18 cellular contexts compared by ENCODE assay signal in genomic region chr11:112996924-112997323, GRCh38. TPM values are rescaled to one million over a fixed set of nuclear protein-coding genes. Genes with fewer than 3 reads are reported as not detected.
A peak's percentile ranks its signal among the peaks of the same experiment; 100 is the strongest.
DNase-seq lines count a peak whose midpoint lies in the region; ATAC-seq and TF ChIP-seq lines count a peak whose summit lies in the region.
"Had no signal": no experiment of that assay in that cellular context is flagged by ENCODE, and none has a peak within 500 bp of the region (broad histone marks: within the 10 kb centered on the region; RNA-seq: fewer than 3 reads in every experiment).

No MANE protein-coding gene starts in this region.

- H3K27ac ChIP-seq in HEK293 (ENCODE audit: extremely low read depth, low read depth, low read length) = no peak overlapping the region
- no peak overlapping the region for H3K27ac ChIP-seq in SJCRH30
- H3K27ac ChIP-seq: KMS-11 had no signal

- TF ChIP-seq CTCF in HEK293 (tag by site-specific recombination; IDR thresholded peaks at IDR 0.05) (no peak), nephron progenitor cell (IDR thresholded peaks at IDR 0.05) (no peak)

- peaks cover 6% of the 10 kb centered on the region for H3K27me3 Mint-ChIP-seq in nephron progenitor cell (ENCODE audit: low read depth, poor library complexity)
- H3K27me3 Mint-ChIP-seq: CD4-positive, CD25-positive, alpha-beta regulatory T cell had no signal

- H3K27ac Mint-ChIP-seq in nephron progenitor cell = peak overlapping the region; percentile 59
- H3K27ac Mint-ChIP-seq: CD4-positive, CD25-positive, alpha-beta regulatory T cell had no signal

- POLR2A ChIA-PET in HEK293 (lab: Yijun Ruan, JAX) = no interaction called here

- H3K4me3 ChIP-seq in HEK293 (ENCODE audit: low read depth, low read length) (no peak overlapping the region), SJCRH30 (no peak overlapping the region)
- H3K4me3 ChIP-seq: HAP-1 had no signal

- ATAC-seq in GM18907 (IDR thresholded peaks at IDR 0.05; ENCODE audit: unreplicated experiment) (no peak), HG03342 (IDR thresholded peaks at IDR 0.05; ENCODE audit: unreplicated experiment) (no peak), HG03460 (IDR thresholded peaks at IDR 0.05; ENCODE audit: unreplicated experiment) (no peak)

- H3K36me3 ChIP-seq in HEK293 (ENCODE audit: control insufficient read depth in 2 of 2, insufficient read depth in 1 of 2, low read length in 2 of 2) (no peaks in the 10 kb centered on the region), SJCRH30 (no peaks in the 10 kb centered on the region)
- H3K36me3 ChIP-seq: HAP-1 had no signal

- H3K4me1 ChIP-seq in HEK293 (ENCODE audit: control insufficient read depth, insufficient read depth, low read length) (peaks cover 7% of the 10 kb centered on the region; the same call in 1 of the 2 replicates), SJCRH30 (peaks cover 14% of the 10 kb centered on the region; the same call in 1 of the 2 replicates)
- H3K4me1 ChIP-seq: Caco-2, HAP-1 had no signal

- peaks cover 29% of the 10 kb centered on the region for H3K36me3 Mint-ChIP-seq in nephron progenitor cell (ENCODE audit: low read depth)

- H3K9me3 ChIP-seq in HEK293 (ENCODE audit: control insufficient read depth, insufficient read depth, low read depth, low read length) (no peaks in the 10 kb centered on the region), SJCRH30 (replicated peaks) (no peaks in the 10 kb centered on the region)
- H3K9me3 ChIP-seq: Caco-2, HAP-1 had no signal

- peak overlapping the region; percentile 20 for H3K4me3 Mint-ChIP-seq in nephron progenitor cell
- H3K4me3 Mint-ChIP-seq: CD4-positive, CD25-positive, alpha-beta regulatory T cell had no signal

- peaks cover 52% of the 10 kb centered on the region for H3K4me1 Mint-ChIP-seq in nephron progenitor cell
- H3K4me1 Mint-ChIP-seq: CD4-positive, CD25-positive, alpha-beta regulatory T cell had no signal

- peak; percentile 11 to 33 for DNase-seq in SJCRH30
- DNase-seq in left kidney (ENCODE audit: low read depth, low spot score) = peak; percentile 57
- DNase-seq in nephron progenitor cell = no peak
- no peak for DNase-seq in NCI-H187 (lab: John Stamatoyannopoulos, UW)
- DNase-seq: ACHN; BE2C; C1 segment of cervical spinal cord; Caco-2; CD4-positive, CD25-positive, alpha-beta regulatory T cell; DMS79 treated with DMSO at 0.1 percent for 48 hours; GF-D8 had no signal

- CTCF ChIA-PET in HEK293 (lab: Yijun Ruan, JAX) = no interaction called here

- no peaks in the 10 kb centered on the region for H3K27me3 ChIP-seq in SJCRH30
- H3K27me3 ChIP-seq: BE2C had no signal

- H3K9me3 Mint-ChIP-seq in nephron progenitor cell = peaks cover 19% of the 10 kb centered on the region

TF ChIP-seq in HEK293, 187 proteins besides CTCF, POLR2A, EP300 and RAD21:
- TF ChIP-seq ZNF707 (tag by site-specific recombination; IDR thresholded peaks at IDR 0.05) (no peak), ZNF362 (tag by site-specific recombination; IDR thresholded peaks at IDR 0.05) (no peak), ZNF354C (tag by site-specific recombination; IDR thresholded peaks at IDR 0.05; ENCODE audit: borderline replicate concordance, low read depth) (no peak), ZBTB17 (tag by site-specific recombination; IDR thresholded peaks at IDR 0.05) (no peak), PRDM10 (tag by site-specific recombination; IDR thresholded peaks at IDR 0.05) (no peak), WT1 (tag by site-specific recombination; IDR thresholded peaks at IDR 0.05) (peak; percentile 51; the same call in 1 of the 2 replicates)

RNA-seq across cellular contexts. Expression of gene NCAM1, which starts 35.7 kb away (rescaled TPM):
- 76.7 and 86.8 TPM in 2 replicates for total RNA-seq in SJCRH30 (2014; rRNA removed; shearing (Covaris generic))
- total RNA-seq: HT-29 had no signal

Comparison
In these comparisons a context has a peak if more than half of its experiments do, and no peak if none do; other contexts are left out.
1. DNase-seq: peak in SJCRH30 (2 of 2) and left kidney (single experiment); none in nephron progenitor cell (single experiment) and NCI-H187 (0 of 2).